ENCODE assay signal across 8 cellular contexts in the genomic region with DNA sequence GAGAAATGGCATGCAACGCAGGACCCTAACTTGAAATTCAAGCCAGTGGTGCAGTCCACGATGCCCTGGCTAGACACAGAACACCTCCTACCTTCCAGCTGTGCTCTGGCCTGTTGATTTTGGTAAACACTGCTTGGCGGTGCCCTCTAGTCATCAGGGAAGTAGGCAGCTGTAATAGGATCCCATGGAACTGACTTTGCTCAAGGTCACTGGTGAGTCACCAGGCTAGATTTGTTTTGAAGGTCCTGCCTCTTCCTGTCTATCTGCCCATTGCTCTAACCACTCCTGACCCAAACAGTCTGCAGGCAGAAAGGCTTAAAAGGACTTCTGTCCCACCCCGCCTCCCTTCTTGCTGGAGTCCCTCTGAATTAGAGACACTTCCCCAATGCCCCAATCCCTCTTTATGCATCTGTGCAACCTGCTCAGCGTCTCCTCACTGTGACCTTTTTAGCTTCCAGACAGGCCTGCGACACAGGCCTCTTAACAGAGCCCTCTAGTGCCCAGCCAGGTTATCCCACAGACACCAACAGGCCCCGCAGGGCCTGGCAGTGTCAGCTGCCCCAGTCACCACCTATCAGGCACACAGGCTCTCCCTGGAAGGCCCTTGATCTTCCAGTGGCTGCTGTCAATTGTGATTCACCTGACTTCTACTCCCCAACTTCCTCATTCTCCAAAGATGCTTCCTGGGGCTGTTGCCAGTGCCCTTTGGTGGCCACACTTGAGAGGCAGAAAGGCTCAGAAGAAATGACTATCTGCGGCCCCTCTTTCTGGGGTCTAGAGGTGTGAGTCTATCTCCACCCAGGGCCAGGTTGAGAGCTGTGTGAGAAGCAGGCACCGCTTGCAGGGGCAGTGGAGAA. TPM values are rescaled to one million over a fixed set of nuclear protein-coding genes. Genes with fewer than 3 reads are reported as not detected.
DNase-seq lines count a peak whose midpoint lies in the region; ATAC-seq and TF ChIP-seq lines count a peak whose summit lies in the region.

No MANE protein-coding gene starts in this region.

- H3K36me3 Mint-ChIP-seq in T-cell, result peaks cover 19% of the 10 kb centered on the region
- H3K36me3 Mint-ChIP-seq in dendritic cell treated with granulocyte-macrophage colony-stimulating factor and Interleukin-4, amounts not matched to agents 40 ng/mL and 50 ng/mL, for 4 days (ENCODE audit: low read depth), result peaks cover 89% of the 10 kb centered on the region

- peaks cover 0 to 13% of the 10 kb centered on the region in 2 donors for H3K36me3 ChIP-seq in lung (ENCODE audit: control insufficient read depth in 2 of 2, insufficient read depth in 2 of 2, low read length in 2 of 2)
- peaks cover 7 to 16% of the 10 kb centered on the region in 2 donors for H3K36me3 ChIP-seq in stomach smooth muscle (ENCODE audit: control insufficient read depth in 2 of 2, insufficient read depth in 2 of 2, low read length in 2 of 2)

- peak overlapping the region; percentile 13 to 42 for H3K9ac ChIP-seq in stomach smooth muscle (ENCODE audit: low read length in 2 of 2)

- CTCF ChIA-PET in T-cell (lab: Charles Lee), result interaction anchor here (0.5 to 2.1 kb wide), 3 partner anchors 52 to 460 kb away, joined by 3 to 5 read pairs (median 3); a partner anchor contains a TSS

- H3K9me3 ChIP-seq in lung (ENCODE audit: control insufficient read depth in 2 of 2, insufficient read depth in 1 of 2, low read length in 1 of 2) (no peaks in the 10 kb centered on the region), stomach smooth muscle (ENCODE audit: control insufficient read depth in 2 of 2, low read length in 2 of 2) (no peaks in the 10 kb centered on the region)

- TF ChIP-seq CTCF in LNCaP clone FGC (IDR thresholded peaks at IDR 0.05; ENCODE audit: control insufficient read depth, extremely low read depth, insufficient read depth) (peak; percentile 63), lung (IDR thresholded peaks at IDR 0.05; ENCODE audit: control extremely low read depth, extremely low read depth) (peak; percentile 12)

- H3K4me3 Mint-ChIP-seq in T-cell, result peak overlapping the region in 1 of 3 donors; percentile 34
- peak overlapping the region; percentile 60 for H3K4me3 Mint-ChIP-seq in dendritic cell treated with granulocyte-macrophage colony-stimulating factor and Interleukin-4, amounts not matched to agents 40 ng/mL and 50 ng/mL, for 4 days

- DNase-seq in stimulated activated naive CD4-positive, alpha-beta T cell (lab: John Stamatoyannopoulos, UW), result peak in 4 of 6 experiments; percentile 9 to 50 (median 12)
- DNase-seq in stimulated activated naive CD4-positive, alpha-beta T cell treated with Interleukin-2 at 50 U/mL for 16 hours (lab: John Stamatoyannopoulos, UW), result no peak
- DNase-seq in LNCaP clone FGC (ENCODE audit: low read depth) (peak; percentile 77), T-cell (peak in 20 of 34 experiments; percentile 6 to 38 (median 20)), lung (ENCODE audit: low spot score) (peak; percentile 63)

- intact Hi-C loops in dendritic cell treated with granulocyte-macrophage colony-stimulating factor and Interleukin-4, amounts not matched to agents 40 ng/mL and 50 ng/mL, for 4 days (cut with micrococcal nuclease), result loop anchor here (2.0 kb wide), 1 partner anchor 14 kb away; no protein-coding TSS in a partner anchor

- H3K27me3 Mint-ChIP-seq in T-cell, result no peaks in the 10 kb centered on the region
- H3K27me3 Mint-ChIP-seq in dendritic cell treated with granulocyte-macrophage colony-stimulating factor and Interleukin-4, amounts not matched to agents 40 ng/mL and 50 ng/mL, for 4 days, result no peaks in the 10 kb centered on the region

- H3K4me1 ChIP-seq in lung (ENCODE audit: control insufficient read depth in 2 of 2, insufficient read depth in 2 of 2, low read length in 2 of 2) (peaks cover 26 to 33% of the 10 kb centered on the region in 2 donors), stomach smooth muscle (ENCODE audit: control insufficient read depth, insufficient read depth, low read length) (peaks cover 57% of the 10 kb centered on the region)

- H3K4me1 Mint-ChIP-seq in T-cell, result peaks cover 72 to 84% (median 83%) of the 10 kb centered on the region in 3 donors
- peaks cover 87% of the 10 kb centered on the region for H3K4me1 Mint-ChIP-seq in dendritic cell treated with granulocyte-macrophage colony-stimulating factor and Interleukin-4, amounts not matched to agents 40 ng/mL and 50 ng/mL, for 4 days (ENCODE audit: low read depth)

- POLR2A ChIA-PET in T-cell (lab: Charles Lee), result interaction anchor here in 1 of 2 donors (0.6 kb wide), 1 partner anchor 668 kb away, joined by 5 read pairs; no protein-coding TSS in a partner anchor

- H3K9me3 Mint-ChIP-seq in T-cell, result no peaks in the 10 kb centered on the region
- no peaks in the 10 kb centered on the region for H3K9me3 Mint-ChIP-seq in dendritic cell treated with granulocyte-macrophage colony-stimulating factor and Interleukin-4, amounts not matched to agents 40 ng/mL and 50 ng/mL, for 4 days

- H3K27ac ChIP-seq in lung (ENCODE audit: low read depth in 1 of 2, low read length in 1 of 2) (peak overlapping the region; percentile 88 to 95), stomach smooth muscle (ENCODE audit: low read length) (peak overlapping the region; percentile 76)

- H3K4me3 ChIP-seq in LNCaP clone FGC (ENCODE audit: low read depth, low read length), result no peak overlapping the region
- H3K4me3 ChIP-seq in lung, result no peak overlapping the region
- H3K4me3 ChIP-seq in stomach smooth muscle (ENCODE audit: low read length in 2 of 2), result peak overlapping the region; percentile 32 to 35

- H3K27me3 ChIP-seq in lung (ENCODE audit: control insufficient read depth, insufficient read depth), result no peaks in the 10 kb centered on the region
- no peaks in the 10 kb centered on the region for H3K27me3 ChIP-seq in stomach smooth muscle (ENCODE audit: control insufficient read depth in 1 of 2, insufficient read depth in 2 of 2, low read length in 2 of 2)

- H3K27ac Mint-ChIP-seq in T-cell, result peak overlapping the region; percentile 72 to 76
- peak overlapping the region; percentile 99 for H3K27ac Mint-ChIP-seq in dendritic cell treated with granulocyte-macrophage colony-stimulating factor and Interleukin-4, amounts not matched to agents 40 ng/mL and 50 ng/mL, for 4 days

- ATAC-seq in T-cell (replicated peaks in 1 of 4), result peak in 2 of 4 experiments; percentile 13 to 41
- ATAC-seq in lung (ENCODE audit: insufficient read depth, low FRiP score), result peak; percentile 55
- ATAC-seq in GM19328 (IDR thresholded peaks at IDR 0.05; ENCODE audit: unreplicated experiment), result no peak

- 40 to 44% methylated on average over 9 of the region's 9 CpGs for WGBS in lung, 2 donors

RNA-seq across cellular contexts. Expression of a gene that starts 5.2 kb away (rescaled TPM):
- total RNA-seq in T-cell (10 to 100 TPM; 31.2 to 43.0 (median 40.4) TPM), lung (10 to 100 TPM; 30.6 to 67.2 TPM)
- 10 to 100 TPM; 15.3 to 45.5 TPM for polyA plus RNA-seq in lung

RNA-seq across cellular contexts. Expression of a gene that starts 5.4 kb away (rescaled TPM):
- total RNA-seq in T-cell, result 10 to 100 TPM; 65.2 to 87.0 (median 80.2) TPM
- total RNA-seq in lung, result 10 to 100 TPM; 74.2 to 74.3 TPM
- 10 to 100 TPM; 27.9 to 67.7 TPM for polyA plus RNA-seq in lung

RNA-seq across cellular contexts. Expression of a gene that starts 44.7 kb away (rescaled TPM):
- 100 to 1,000 TPM; 200 to 254 (median 203) TPM for total RNA-seq in T-cell
- 100 to 1,000 TPM; 102 to 106 TPM for total RNA-seq in lung
- 10 to 100 TPM; 65.9 to 74.1 TPM for polyA plus RNA-seq in lung

RNA-seq across cellular contexts. Expression of a gene that starts 52.0 kb away (rescaled TPM):
- total RNA-seq in T-cell (10 to 100 TPM; 65.0 to 95.3 (median 84.4) TPM), lung (100 to 1,000 TPM; 121 to 141 TPM)
- polyA plus RNA-seq in lung, result 10 to 100 TPM; 52.2 to 65.2 TPM

Comparison
In these comparisons a context has a peak if more than half of its experiments do, and no peak if none do; other contexts are left out.
1. H3K4me3 ChIP-seq: peak in stomach smooth muscle (2 of 2); none in LNCaP clone FGC (single experiment) and lung (single experiment).